In genomic region chr6:97437087-97437486, GRCh38 we compare ENCODE assay signal across 7 cellular contexts.
A peak's percentile ranks its signal among the peaks of the same experiment; 100 is the strongest.
DNase-seq lines count a peak whose midpoint lies in the region; TF ChIP-seq lines count a peak whose summit lies in the region.

No MANE protein-coding gene starts in this region.

- no peaks in the 10 kb centered on the region for H3K27me3 ChIP-seq in PC-9 (ENCODE audit: insufficient read depth, low read depth)

- H3F3A ChIP-seq in PC-9 (ENCODE audit: insufficient read depth, low read depth), result no peaks in the 10 kb centered on the region

- DNase-seq in PC-9 (no peak), fibroblast of the aortic adventitia (ENCODE audit: low read depth) (peak; percentile 35), NCI-H187 (lab: John Stamatoyannopoulos, UW) (no peak)
- no peak for DNase-seq in activated effector memory CD4-positive, alpha-beta T cell treated with Interleukin-2 at 50 U/mL for 16 hours

- H3K9me3 ChIP-seq in HEK293 (ENCODE audit: control insufficient read depth, insufficient read depth, low read depth, low read length) (no peaks in the 10 kb centered on the region), PC-9 (ENCODE audit: insufficient read depth, low read depth) (no peaks in the 10 kb centered on the region)

- no peak overlapping the region for H2AFZ ChIP-seq in PC-9

- BruUV-seq in PC-9 (replicated peaks; lab: Mats Ljungman, UMichigan), result no TSS peak

- POLR2A ChIA-PET in HEK293 (lab: Yijun Ruan, JAX), result no interaction called here
- POLR2A ChIA-PET in PC-9 (lab: Charles Lee; ENCODE audit: unreplicated experiment), result no interaction called here

- TF ChIP-seq CTCF in GM12872 (IDR thresholded peaks at IDR 0.05; ENCODE audit: insufficient read depth, low read depth, low read length) (peak; percentile 79), HEK293 (tag by site-specific recombination; IDR thresholded peaks at IDR 0.05) (no peak), PC-9 (conservative IDR thresholded peaks at IDR 0.05) (peak; percentile 82), fibroblast of the aortic adventitia (IDR thresholded peaks at IDR 0.05; ENCODE audit: insufficient read depth, low read length) (peak; percentile 95)

- no peaks in the 10 kb centered on the region for H3K79me2 ChIP-seq in PC-9 (ENCODE audit: low read depth)

- H3K9me2 ChIP-seq in PC-9 (ENCODE audit: insufficient read depth), result no peaks in the 10 kb centered on the region

- no peak overlapping the region for H3K27ac ChIP-seq in HEK293 (ENCODE audit: extremely low read depth, low read depth, low read length)
- no peak overlapping the region for H3K27ac ChIP-seq in PC-9
- H3K27ac ChIP-seq in temporal lobe (ENCODE audit: low read depth, low read length), result peak overlapping the region; percentile 87

- CTCF ChIA-PET in HEK293 (lab: Yijun Ruan, JAX) (interaction anchor here (0.6 to 5.9 kb wide), 36 partner anchors 8 to 1700 kb away, joined by 3 to 32 read pairs (median 3); no protein-coding TSS in a partner anchor), PC-9 (lab: Charles Lee) (interaction anchor here (0.6 kb wide), 2 partner anchors 12 to 273 kb away, joined by 5 to 8 read pairs; no protein-coding TSS in a partner anchor)

- no peak overlapping the region for H3K4me2 ChIP-seq in PC-9

- H4K20me1 ChIP-seq in PC-9 (ENCODE audit: insufficient read depth), result no peaks in the 10 kb centered on the region

- H3K36me3 ChIP-seq in HEK293 (ENCODE audit: control insufficient read depth in 2 of 2, insufficient read depth in 1 of 2, low read length in 2 of 2) (no peaks in the 10 kb centered on the region), PC-9 (ENCODE audit: low read depth) (no peaks in the 10 kb centered on the region)

- no peaks in the 10 kb centered on the region for H3K4me1 ChIP-seq in HEK293 (ENCODE audit: control insufficient read depth, insufficient read depth, low read length)
- no peaks in the 10 kb centered on the region for H3K4me1 ChIP-seq in PC-9 (replicated peaks; ENCODE audit: insufficient read depth)

- intact Hi-C loops in PC-9 (cut with micrococcal nuclease; ENCODE audit: unreplicated experiment), result no loop called here

- no peak overlapping the region for H3K4me3 ChIP-seq in HEK293 (ENCODE audit: low read depth, low read length)
- no peak overlapping the region for H3K4me3 ChIP-seq in PC-9
- no peak overlapping the region for H3K4me3 ChIP-seq in fibroblast of the aortic adventitia (ENCODE audit: low read depth, low read length)

TF ChIP-seq in HEK293, 187 proteins besides CTCF, POLR2A, EP300 and RAD21:
- TF ChIP-seq ZSCAN30 (tag by site-specific recombination; IDR thresholded peaks at IDR 0.05) (no peak), ZFP69B (tag by site-specific recombination; IDR thresholded peaks at IDR 0.05) (no peak), ZNF654 (tag by site-specific recombination; IDR thresholded peaks at IDR 0.05; ENCODE audit: low read depth) (peak; percentile 11; the same call in 1 of the 2 replicates), YY1 (tag by site-specific recombination; IDR thresholded peaks at IDR 0.05) (no peak)
